In genomic region chr20:4156411-4156810, GRCh38 we compare ENCODE assay signal across 11 cellular contexts.
"Had no signal": no experiment of that assay in that cellular context is flagged by ENCODE, and none has a peak within 500 bp of the region (broad histone marks: within the 10 kb centered on the region; RNA-seq: fewer than 3 reads in every experiment).

No MANE protein-coding gene starts in this region.

- H3K9me3 ChIP-seq: left lung, right atrium auricular region, tibial nerve had no signal

- H3K36me3 ChIP-seq: left lung, right atrium auricular region, tibial nerve had no signal

- ATAC-seq: activated CD8-positive, alpha-beta memory T cell treated with anti-CD3 and anti-CD28 coated beads, Interleukin-2, amount 10 ng/mL, durations not matched to agents 7 days and 5 days; left lung had no signal

- H3K27me3 ChIP-seq: left lung, right atrium auricular region, tibial nerve had no signal

- H3K27ac ChIP-seq: left lung, right atrium auricular region, skin epidermis had no signal

- H3K4me3 ChIP-seq: left lung, right atrium auricular region, skin epidermis, tibial nerve had no signal

- DNase-seq: activated CD4-positive, alpha-beta T cell treated with anti-CD3 and anti-CD28 coated beads, Interleukin-2, amount 50 U/mL, for 4 hours; activated CD4-positive, CD25-positive, alpha-beta regulatory T cell treated with anti-CD3 and anti-CD28 coated beads, Interleukin-2, amount 50 U/mL, for 72 hours; activated CD8-positive, alpha-beta memory T cell treated with anti-CD3 and anti-CD28 coated beads, Interleukin-2, amount 10 ng/mL, durations not matched to agents 7 days and 5 days; activated effector memory CD4-positive, alpha-beta T cell treated with Interleukin-2 at 50 U/mL for 16 hours; activated T-cell treated with anti-CD3 and anti-CD28 coated beads, Interleukin-2, amount 50 U/mL, for 24 hours; central memory CD4-positive, alpha-beta T cell; endodermal cell had no signal
